Comparison of ENCODE assay signal across 8 cellular contexts in the genomic region with DNA sequence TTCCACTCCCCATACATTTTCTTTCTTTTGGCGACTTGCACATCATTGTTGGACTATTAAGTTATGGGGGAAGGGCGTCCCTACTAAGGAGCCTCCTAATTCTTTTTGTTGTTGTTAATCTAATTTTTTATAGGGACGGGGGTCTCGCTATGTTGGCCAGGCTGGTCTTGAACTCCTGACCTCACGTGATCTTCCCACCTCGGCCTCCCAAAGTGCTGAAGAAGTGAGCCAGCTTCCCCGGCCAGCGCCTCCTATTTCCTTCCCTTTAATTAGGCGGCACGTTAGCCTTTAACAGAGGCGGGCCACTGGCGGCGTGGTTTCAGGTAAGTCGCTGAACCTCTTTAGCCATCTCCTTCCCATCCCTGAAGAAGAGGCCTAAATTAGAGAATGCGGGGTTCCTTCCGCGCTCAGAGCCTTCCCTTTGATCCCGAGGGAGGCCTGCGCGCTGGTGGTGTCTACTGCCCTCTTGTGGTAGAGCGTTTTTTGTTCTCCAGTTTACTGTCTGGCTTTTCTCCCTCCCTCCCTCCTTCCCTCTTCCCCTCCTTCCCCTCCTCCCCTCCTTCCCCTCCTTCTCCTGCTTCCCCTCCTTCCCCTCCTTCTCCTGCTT. TPM values are rescaled to one million over a fixed set of nuclear protein-coding genes. Genes with fewer than 3 reads are reported as not detected.
DNase-seq lines count a peak whose midpoint lies in the region; ATAC-seq and TF ChIP-seq lines count a peak whose summit lies in the region.

No MANE protein-coding gene starts in this region.

- POLR2A ChIA-PET in Panc1 (lab: Charles Lee), result no interaction called here

- TF ChIP-seq CTCF in Calu3 (IDR thresholded peaks at IDR 0.05; ENCODE audit: unreplicated experiment), result peak; percentile 52
- TF ChIP-seq CTCF in Panc1 (IDR thresholded peaks at IDR 0.05), result peak; percentile 87
- TF ChIP-seq CTCF in fibroblast of mammary gland (conservative IDR thresholded peaks at IDR 0.05; ENCODE audit: control insufficient read depth, insufficient read depth, low read depth, low read length), result peak; percentile 80
- peak; percentile 61 to 67 (median 65) for TF ChIP-seq CTCF in nephron (IDR thresholded peaks at IDR 0.05; ENCODE audit: unreplicated experiment in 3 of 3)

- H3K4me1 Mint-ChIP-seq in Calu3 (ENCODE audit: low read depth, unreplicated experiment), result no peaks in the 10 kb centered on the region
- peaks cover 24% of the 10 kb centered on the region for H3K4me1 Mint-ChIP-seq in activated T-cell treated with anti-CD3 and anti-CD28 coated beads, Interleukin-2, amount 50 U/mL, for 4 hours (ENCODE audit: low read depth)
- no peaks in the 10 kb centered on the region for H3K4me1 Mint-ChIP-seq in nephron
- H3K4me1 Mint-ChIP-seq in stimulated activated naive CD8-positive, alpha-beta T cell treated with anti-CD3 and anti-CD28 coated beads, Interleukin-15, amount 100 ng/mL, for 72 hours, result peaks cover 33% of the 10 kb centered on the region

- no peak overlapping the region for H3K4me3 Mint-ChIP-seq in Calu3 (ENCODE audit: low read depth, unreplicated experiment)
- H3K4me3 Mint-ChIP-seq in activated T-cell treated with anti-CD3 and anti-CD28 coated beads, Interleukin-2, amount 50 U/mL, for 4 hours, result peak overlapping the region; percentile 54
- H3K4me3 Mint-ChIP-seq in nephron, result no peak overlapping the region
- peak overlapping the region; percentile 64 to 69 for H3K4me3 Mint-ChIP-seq in stimulated activated naive CD8-positive, alpha-beta T cell treated with anti-CD3 and anti-CD28 coated beads, Interleukin-15, amount 100 ng/mL, for 72 hours

- in situ Hi-C loops in Panc1 (cut with HindIII; ENCODE audit: low pct_unique_long_range_greater_than_20kb, low sequenced_read_pairs), result no loop called here

- DNase-seq in Calu3 (peak; percentile 69), Kasumi-1 (lab: John Stamatoyannopoulos, UW) (peak; percentile 72 to 84), Panc1 (ENCODE audit: low read depth, low spot score) (peak; percentile 66), fibroblast of mammary gland (ENCODE audit: low read depth) (peak; percentile 77)
- peak; percentile 55 for DNase-seq in activated T-cell treated with anti-CD3 and anti-CD28 coated beads, Interleukin-2, amount 50 U/mL, for 4 hours
- peak; percentile 58 to 63 for DNase-seq in stimulated activated naive CD8-positive, alpha-beta T cell treated with anti-CD3 and anti-CD28 coated beads, Interleukin-15, amount 100 ng/mL, for 72 hours

- peak overlapping the region; percentile 24 to 56 for H3K4me3 ChIP-seq in Panc1 (ENCODE audit: low read depth in 2 of 2, low read length in 2 of 2)
- H3K4me3 ChIP-seq in fibroblast of mammary gland (ENCODE audit: control insufficient read depth, low read depth, low read length), result no peak overlapping the region

- no peaks in the 10 kb centered on the region for H3K36me3 Mint-ChIP-seq in Calu3 (ENCODE audit: insufficient read depth, unreplicated experiment)
- peaks cover 5% of the 10 kb centered on the region for H3K36me3 Mint-ChIP-seq in activated T-cell treated with anti-CD3 and anti-CD28 coated beads, Interleukin-2, amount 50 U/mL, for 4 hours (ENCODE audit: insufficient read depth)
- H3K36me3 Mint-ChIP-seq in nephron (ENCODE audit: low read depth), result no peaks in the 10 kb centered on the region

- H3K36me3 ChIP-seq in Panc1 (ENCODE audit: control insufficient read depth, insufficient read depth, low read length), result no peaks in the 10 kb centered on the region

- intact Hi-C loops in Calu3 (cut with micrococcal nuclease; ENCODE audit: unreplicated experiment) (loop anchor here (1.0 to 2.0 kb wide), 2 partner anchors 94 to 234 kb away; no protein-coding TSS in a partner anchor), Panc1 (cut with micrococcal nuclease; ENCODE audit: unreplicated experiment) (loop anchor here (5.0 kb wide), 1 partner anchor 235 kb away; no protein-coding TSS in a partner anchor)

- H3K27me3 ChIP-seq in Panc1 (ENCODE audit: control insufficient read depth, insufficient read depth, low read length), result no peaks in the 10 kb centered on the region

- no TSS peak for BruUV-seq in Calu3 (replicated peaks; lab: Mats Ljungman, UMichigan)
- BruUV-seq in Panc1 (replicated peaks; lab: Mats Ljungman, UMichigan), result no TSS peak

- CTCF ChIA-PET in Calu3 (lab: Charles Lee), result interaction anchor here (0.8 kb wide), 1 partner anchor 94 kb away, joined by 5 read pairs; no protein-coding TSS in a partner anchor
- CTCF ChIA-PET in Panc1 (lab: Charles Lee), result interaction anchor here (0.6 to 0.7 kb wide), 2 partner anchors 61 to 235 kb away, joined by 3 to 4 read pairs; no protein-coding TSS in a partner anchor

- H3K9me3 Mint-ChIP-seq in Calu3 (ENCODE audit: low read depth, unreplicated experiment) (no peaks in the 10 kb centered on the region), nephron (no peaks in the 10 kb centered on the region)
- no peaks in the 10 kb centered on the region for H3K9me3 Mint-ChIP-seq in activated T-cell treated with anti-CD3 and anti-CD28 coated beads, Interleukin-2, amount 50 U/mL, for 4 hours
- H3K9me3 Mint-ChIP-seq in stimulated activated naive CD8-positive, alpha-beta T cell treated with anti-CD3 and anti-CD28 coated beads, Interleukin-15, amount 100 ng/mL, for 72 hours, result no peaks in the 10 kb centered on the region

- H3K27ac ChIP-seq in Panc1 (ENCODE audit: low read length), result no peak overlapping the region

- H3K27me3 Mint-ChIP-seq in Calu3 (ENCODE audit: unreplicated experiment) (peaks cover 12% of the 10 kb centered on the region), nephron (ENCODE audit: low read depth) (peaks cover 8% of the 10 kb centered on the region)
- no peaks in the 10 kb centered on the region for H3K27me3 Mint-ChIP-seq in activated T-cell treated with anti-CD3 and anti-CD28 coated beads, Interleukin-2, amount 50 U/mL, for 4 hours (ENCODE audit: low read depth)
- H3K27me3 Mint-ChIP-seq in stimulated activated naive CD8-positive, alpha-beta T cell treated with anti-CD3 and anti-CD28 coated beads, Interleukin-15, amount 100 ng/mL, for 72 hours, result no peaks in the 10 kb centered on the region

- ATAC-seq in Panc1 (peak; percentile 97), GM21737 (IDR thresholded peaks at IDR 0.05; ENCODE audit: unreplicated experiment) (no peak)
- peak; percentile 84 to 92 for ATAC-seq in activated T-cell treated with anti-CD3 and anti-CD28 coated beads, Interleukin-2, amount 50 U/mL, for 4 hours
- ATAC-seq in stimulated activated naive CD8-positive, alpha-beta T cell treated with anti-CD3 and anti-CD28 coated beads, Interleukin-15, amount 100 ng/mL, for 72 hours, result peak; percentile 76

- H3K9me3 ChIP-seq in Panc1 (ENCODE audit: control insufficient read depth, insufficient read depth, low read depth, low read length), result no peaks in the 10 kb centered on the region

- H3K27ac Mint-ChIP-seq in Calu3 (ENCODE audit: unreplicated experiment), result no peak overlapping the region
- no peak overlapping the region for H3K27ac Mint-ChIP-seq in nephron
- H3K27ac Mint-ChIP-seq in stimulated activated naive CD8-positive, alpha-beta T cell treated with anti-CD3 and anti-CD28 coated beads, Interleukin-15, amount 100 ng/mL, for 72 hours, result peak overlapping the region; percentile 62 to 77

- no peaks in the 10 kb centered on the region for H3K4me1 ChIP-seq in Panc1 (ENCODE audit: control insufficient read depth, insufficient read depth, low read length)

RNA-seq across cellular contexts. Expression of gene TNFRSF9, which starts 38.1 kb away (rescaled TPM):
- total RNA-seq in Calu3 (2022), result 0.42 and 0.44 TPM in 2 replicates
- 0.23 TPM for total RNA-seq in Panc1 (2021; ENCODE audit: unreplicated experiment)
- polyA plus RNA-seq in Panc1 (2012; ENCODE audit: insufficient read length), result 0.35 TPM
- 100 to 1,000 TPM; 103 to 119 (median 113) TPM for total RNA-seq in activated T-cell treated with anti-CD3 and anti-CD28 coated beads, Interleukin-2, amount 50 U/mL, for 4 hours

RNA-seq across cellular contexts. Expression of gene UTS2, which starts 49.7 kb away (rescaled TPM):
- total RNA-seq in Calu3 (2022) (not detected in 2 replicates), Panc1 (2021; ENCODE audit: unreplicated experiment) (not detected)
- not detected for polyA plus RNA-seq in Panc1 (2012; ENCODE audit: insufficient read length)
- 1 to 10 TPM in 1 of 3 donors, not detected in 2; 1.4 TPM for total RNA-seq in activated T-cell treated with anti-CD3 and anti-CD28 coated beads, Interleukin-2, amount 50 U/mL, for 4 hours

RNA-seq across cellular contexts. Expression of gene PARK7, which starts 58.9 kb away (rescaled TPM):
- 207 and 209 TPM in 2 replicates for total RNA-seq in Calu3 (2022)
- 448 TPM for total RNA-seq in Panc1 (2021; ENCODE audit: unreplicated experiment)
- polyA plus RNA-seq in Panc1 (2012; ENCODE audit: insufficient read length), result 436 TPM
- 100 to 1,000 TPM; 401 to 466 (median 411) TPM for total RNA-seq in activated T-cell treated with anti-CD3 and anti-CD28 coated beads, Interleukin-2, amount 50 U/mL, for 4 hours

Comparison
In these comparisons a context has a peak if more than half of its experiments do, and no peak if none do; other contexts are left out.
1. H3K27ac Mint-ChIP-seq: peak in stimulated activated naive CD8-positive, alpha-beta T cell treated with anti-CD3 and anti-CD28 coated beads, Interleukin-15, amount 100 ng/mL, for 72 hours (2 of 2); none in Calu3 (single experiment) and nephron (0 of 3).
2. H3K4me3 Mint-ChIP-seq: peak in activated T-cell treated with anti-CD3 and anti-CD28 coated beads, Interleukin-2, amount 50 U/mL, for 4 hours (single experiment) and stimulated activated naive CD8-positive, alpha-beta T cell treated with anti-CD3 and anti-CD28 coated beads, Interleukin-15, amount 100 ng/mL, for 72 hours (2 of 2); none in Calu3 (single experiment) and nephron (0 of 3).
3. RNA of gene TNFRSF9, which starts 38.1 kb away (total RNA-seq): 103 to 119 TPM in activated T-cell treated with anti-CD3 and anti-CD28 coated beads, Interleukin-2, amount 50 U/mL, for 4 hours; 0.42 to 0.44 TPM in Calu3 and 0.23 TPM in Panc1 (single experiment); every median in the first group is over 10 times any median in the second.
4. Peak in every context shown above with its lines, with median percentiles within 50 percentile points of each other: DNase-seq and CTCF ChIP-seq.